Comparison of ENCODE assay signal across 7 cellular contexts in the genomic region with DNA sequence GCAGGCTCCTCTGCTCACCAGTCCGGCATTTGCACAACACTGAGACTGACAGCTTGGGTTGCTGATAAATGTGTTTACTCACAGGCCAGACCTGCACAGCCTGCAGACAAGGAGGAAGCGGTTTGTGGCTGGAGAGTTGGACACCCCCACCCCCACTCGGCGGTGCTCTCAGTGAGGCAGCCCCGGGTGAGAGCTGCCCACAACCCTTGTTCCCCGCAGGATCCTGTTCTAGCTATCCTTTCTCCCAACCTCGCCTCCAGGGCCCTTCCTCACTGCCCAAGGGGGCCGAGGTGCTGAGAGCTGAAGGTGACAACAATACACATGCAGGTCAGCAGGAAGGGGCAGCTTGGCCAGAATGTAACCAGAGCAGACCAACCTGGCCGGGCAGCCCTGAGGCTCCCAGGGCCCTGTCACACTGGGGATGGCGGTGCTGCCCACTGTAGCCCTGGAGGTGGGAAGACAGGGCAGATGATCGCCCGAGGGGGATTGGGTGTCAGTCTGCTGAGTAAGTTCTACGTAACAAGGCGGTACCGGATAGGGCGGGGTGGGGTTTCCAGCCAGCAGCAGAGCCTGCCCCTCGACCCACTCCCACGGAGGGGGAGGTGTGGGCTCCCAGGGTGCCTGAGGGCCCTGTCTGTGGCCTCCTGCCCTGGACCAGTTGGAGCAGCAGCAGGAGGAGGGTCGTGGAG. TPM values are rescaled to one million over a fixed set of nuclear protein-coding genes. Genes with fewer than 3 reads are reported as not detected.
A peak's percentile ranks its signal among the peaks of the same experiment; 100 is the strongest.
DNase-seq lines count a peak whose midpoint lies in the region; ATAC-seq and TF ChIP-seq lines count a peak whose summit lies in the region.

No MANE protein-coding gene starts in this region.

- H3K36me3 ChIP-seq in right lobe of liver (peaks cover 0 to 32% (median 15%) of the 10 kb centered on the region in 4 donors), urinary bladder (ENCODE audit: insufficient read depth) (peaks cover 4% of the 10 kb centered on the region)

- H3K27ac ChIP-seq in adipose tissue (ENCODE audit: low read depth, low read length): peak overlapping the region; percentile 67
- H3K27ac ChIP-seq in right lobe of liver: peak overlapping the region; percentile 34 to 82 (median 39)
- peak overlapping the region; percentile 71 for H3K27ac ChIP-seq in urinary bladder (ENCODE audit: low read depth)

- intact Hi-C loops in right lobe of liver (cut with DNase I): no loop called here

- no peaks in the 10 kb centered on the region for H3K9me3 ChIP-seq in right lobe of liver

- DNase-seq in OCI-M2 (lab: John Stamatoyannopoulos, UW; ENCODE audit: unreplicated experiment) (peak; percentile 50), right lobe of liver (peak; percentile 81 to 85 (median 82)), GOT3 (lab: John Stamatoyannopoulos, UW) (no peak)

- H3K4me3 ChIP-seq in right lobe of liver (peak overlapping the region in 1 of 3 donors; percentile 29), urinary bladder (ENCODE audit: low read depth, low read length) (no peak overlapping the region)

- H3K27me3 ChIP-seq in right lobe of liver: no peaks in the 10 kb centered on the region

- 42 to 54% (median 45%) methylated on average over 19 of the region's 19 CpGs for WGBS in adipose tissue, 3 donors
- WGBS in right lobe of liver (ENCODE audit: insufficient coverage, low coverage, low lambda C conversion rate, missing lambda C conversion rate): 71% methylated on average over 11 of the region's 19 CpGs
- WGBS in urinary bladder: 67% methylated on average over 19 of the region's 19 CpGs

- no peak for TF ChIP-seq CTCF in right lobe of liver (IDR thresholded peaks at IDR 0.05)

- ATAC-seq in GM18867 (IDR thresholded peaks at IDR 0.05; ENCODE audit: unreplicated experiment): peak; percentile 35
- ATAC-seq in HG02884 (IDR thresholded peaks at IDR 0.05; ENCODE audit: unreplicated experiment): peak; percentile 44
- ATAC-seq in right lobe of liver: peak; percentile 75 to 85 (median 80)

- H3K4me1 ChIP-seq in right lobe of liver (peaks cover 0 to 23% (median 8%) of the 10 kb centered on the region in 4 donors), urinary bladder (ENCODE audit: insufficient read depth) (no peaks in the 10 kb centered on the region)

- no peak for TF ChIP-seq POLR2A in right lobe of liver (IDR thresholded peaks at IDR 0.05)

RNA-seq across cellular contexts. Expression of a gene that starts 2.1 kb away (rescaled TPM):
- polyA plus RNA-seq in adipose tissue (10 to 100 TPM in 1 of 3 donors, 1 to 10 TPM in 2; 2.3 to 14.1 (median 3.8) TPM), urinary bladder (5.7 TPM)
- total RNA-seq in right lobe of liver (1 to 10 TPM; 2.6 to 8.8 (median 5.2) TPM), urinary bladder (3.0 TPM)

RNA-seq across cellular contexts. Expression of a gene that starts 30.0 kb away (rescaled TPM):
- polyA plus RNA-seq in adipose tissue (10 to 100 TPM; 21.0 to 35.0 (median 26.8) TPM), urinary bladder (35.6 TPM)
- total RNA-seq in right lobe of liver (10 to 100 TPM; 19.6 to 30.0 (median 25.6) TPM), urinary bladder (27.8 TPM)

RNA-seq across cellular contexts. Expression of a gene that starts 30.0 kb away (rescaled TPM):
- polyA plus RNA-seq in adipose tissue (10 to 100 TPM; 19.8 to 43.9 (median 29.7) TPM), urinary bladder (41.5 TPM)
- total RNA-seq in right lobe of liver (10 to 100 TPM; 17.4 to 30.2 (median 25.9) TPM), urinary bladder (24.1 TPM)

RNA-seq across cellular contexts. Expression of a gene that starts 41.1 kb away (rescaled TPM):
- polyA plus RNA-seq in adipose tissue: under 1 TPM; 0.28 to 0.80 (median 0.56) TPM
- under 1 TPM; 0.09 to 0.38 (median 0.19) TPM for total RNA-seq in right lobe of liver
- total RNA-seq in urinary bladder: not detected
- polyA plus RNA-seq in urinary bladder: 1.3 TPM

RNA-seq across cellular contexts. Expression of a gene that starts 48.7 kb away (rescaled TPM):
- not detected for polyA plus RNA-seq in adipose tissue
- not detected for total RNA-seq in right lobe of liver
- not detected for total RNA-seq in urinary bladder
- not detected for polyA plus RNA-seq in urinary bladder
